Comparison of ENCODE assay signal across 18 cellular contexts in genomic region chr18:23560186-23560585, GRCh38.
"Had no signal": no experiment of that assay in that cellular context is flagged by ENCODE, and none has a peak within 500 bp of the region (broad histone marks: within the 10 kb centered on the region; RNA-seq: fewer than 3 reads in every experiment).

No MANE protein-coding gene starts in this region.

- DNase-seq: activated CD4-positive, alpha-beta T cell treated with anti-CD3 and anti-CD28 coated beads for 1 hour; activated naive CD4-positive, alpha-beta T cell treated with Interleukin-2 at 50 U/mL for 16 hours; activated naive CD8-positive, alpha-beta T cell treated with anti-CD3 and anti-CD28 coated beads for 36 hours; activated T-cell treated with anti-CD3 and anti-CD28 coated beads, Interleukin-2, amount 50 U/mL, for 1 hour; body of pancreas; esophagus squamous epithelium; gastrocnemius medialis; heart left ventricle; kidney; lower lobe of right lung; naive thymus-derived CD8-positive, alpha-beta T cell; stimulated activated CD4-positive, alpha-beta T cell treated with anti-CD3 and anti-CD28 coated beads, Interleukin-4, amount 100 ng/mL, for 4 hours; T-helper 9 cell; transverse colon had no signal

- H3K4me3 ChIP-seq: body of pancreas, esophagus squamous epithelium, gastrocnemius medialis, heart left ventricle, lower lobe of right lung, neural progenitor cell, prostate gland, right atrium auricular region, suprapubic skin, transverse colon had no signal

- H2AFZ ChIP-seq: neural progenitor cell had no signal

- H3K9me3 ChIP-seq: body of pancreas, esophagus squamous epithelium, gastrocnemius medialis, heart left ventricle, lower lobe of right lung, prostate gland, right atrium auricular region, suprapubic skin, transverse colon had no signal

- H3K36me3 ChIP-seq: neural progenitor cell had no signal

- H3K27ac ChIP-seq: body of pancreas, esophagus squamous epithelium, gastrocnemius medialis, heart left ventricle, lower lobe of right lung, neural progenitor cell, prostate gland, right atrium auricular region, suprapubic skin, transverse colon had no signal

- H3K27me3 ChIP-seq: body of pancreas, esophagus squamous epithelium, gastrocnemius medialis, heart left ventricle, neural progenitor cell, right atrium auricular region, suprapubic skin, transverse colon had no signal

- H3K4me1 ChIP-seq: body of pancreas, esophagus squamous epithelium, gastrocnemius medialis, lower lobe of right lung, neural progenitor cell, prostate gland, right atrium auricular region, suprapubic skin, transverse colon had no signal

- H3K4me2 ChIP-seq: neural progenitor cell had no signal
